In the genomic region with DNA sequence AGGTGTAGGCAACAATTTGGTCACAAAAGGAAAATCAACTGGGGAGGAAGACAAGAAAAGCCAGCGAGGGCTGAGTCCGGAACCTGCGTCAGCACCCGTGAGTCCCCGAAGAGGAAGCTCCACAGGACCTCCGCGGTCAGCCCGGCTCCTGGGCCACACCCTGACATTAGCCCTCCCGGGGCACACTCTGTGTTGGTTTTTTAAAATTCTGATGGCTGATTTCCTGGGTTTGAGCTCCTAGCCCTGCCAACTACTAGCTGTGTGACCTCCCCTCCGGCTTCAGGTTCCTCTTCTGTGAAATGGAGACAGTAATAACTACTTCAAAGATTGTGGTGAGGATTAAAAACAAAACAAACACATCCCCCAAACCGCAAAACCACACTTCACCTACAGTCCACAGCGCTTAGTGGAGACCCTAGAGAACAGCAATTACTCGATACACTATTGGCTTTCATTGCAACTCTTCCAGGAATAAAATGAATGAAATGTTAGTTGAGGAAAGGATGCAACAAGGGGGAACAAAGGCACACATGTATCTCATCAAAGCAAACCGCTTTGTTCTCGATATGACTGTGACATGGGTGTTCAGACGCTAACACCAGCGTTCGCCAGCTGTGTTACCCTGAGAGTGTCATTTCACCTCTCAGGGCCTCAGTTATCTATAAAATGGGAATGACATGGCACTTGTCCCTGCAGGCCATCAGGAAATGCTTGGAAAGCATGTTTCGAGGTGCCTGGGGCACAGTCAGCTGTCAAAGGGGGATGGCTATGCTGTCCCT, we compare ENCODE assay signal across 9 cellular contexts. TPM values are rescaled to one million over a fixed set of nuclear protein-coding genes. Genes with fewer than 3 reads are reported as not detected.
A peak's percentile ranks its signal among the peaks of the same experiment; 100 is the strongest.
DNase-seq lines count a peak whose midpoint lies in the region; ATAC-seq and TF ChIP-seq lines count a peak whose summit lies in the region.
"Had no signal": no experiment of that assay in that cellular context is flagged by ENCODE, and none has a peak within 500 bp of the region (broad histone marks: within the 10 kb centered on the region; RNA-seq: fewer than 3 reads in every experiment).

No MANE protein-coding gene starts in this region.

- DNase-seq in AML-193 (lab: John Stamatoyannopoulos, UW) (peak; percentile 29 to 37), GM19240 (ENCODE audit: insufficient read length, low spot score) (peak; percentile 38), UCSD-AML1 (lab: John Stamatoyannopoulos, UW; ENCODE audit: unreplicated experiment) (peak; percentile 69), WTC11 (ENCODE audit: low spot score) (no peak), NCI-H446 treated with DMSO at 0.1 percent for 48 hours (lab: John Stamatoyannopoulos, UW) (no peak)
- peak; percentile 78 for DNase-seq in stimulated activated CD8-positive, alpha-beta memory T cell treated with anti-CD3 and anti-CD28 coated beads, Interleukin-4, amount 100 ng/mL, for 48 hours

- peaks cover 9% of the 10 kb centered on the region for H3K9me3 Mint-ChIP-seq in WTC11

- no peak for TF ChIP-seq CTCF in WTC11 (IDR thresholded peaks at IDR 0.05)

- CTCF ChIA-PET in WTC11 (lab: Charles Lee), result interaction anchor here (0.7 to 3.7 kb wide), 6 partner anchors 8 to 500 kb away, joined by 3 to 37 read pairs (median 4); no protein-coding TSS in a partner anchor

- no peak overlapping the region for H3K27ac Mint-ChIP-seq in WTC11

- H3K36me3 Mint-ChIP-seq in WTC11, result no peaks in the 10 kb centered on the region

- H3K4me3 Mint-ChIP-seq in WTC11, result no peak overlapping the region
- H3K4me3 Mint-ChIP-seq: nephron had no signal

- ATAC-seq in HG03280 (IDR thresholded peaks at IDR 0.05; ENCODE audit: unreplicated experiment) (peak; percentile 51), esophagus mucosa (peak; percentile 20), WTC11 (no peak)

- H3K27me3 Mint-ChIP-seq in WTC11 (ENCODE audit: low read depth), result no peaks in the 10 kb centered on the region; the same call in 1 of the 2 replicates

- H3K4me1 Mint-ChIP-seq in WTC11, result no peaks in the 10 kb centered on the region

- POLR2A ChIA-PET in WTC11 (lab: Charles Lee), result no interaction called here

TF ChIP-seq in WTC11, 78 proteins besides CTCF, POLR2A, EP300 and RAD21:
- TF ChIP-seq, protein P1, sequence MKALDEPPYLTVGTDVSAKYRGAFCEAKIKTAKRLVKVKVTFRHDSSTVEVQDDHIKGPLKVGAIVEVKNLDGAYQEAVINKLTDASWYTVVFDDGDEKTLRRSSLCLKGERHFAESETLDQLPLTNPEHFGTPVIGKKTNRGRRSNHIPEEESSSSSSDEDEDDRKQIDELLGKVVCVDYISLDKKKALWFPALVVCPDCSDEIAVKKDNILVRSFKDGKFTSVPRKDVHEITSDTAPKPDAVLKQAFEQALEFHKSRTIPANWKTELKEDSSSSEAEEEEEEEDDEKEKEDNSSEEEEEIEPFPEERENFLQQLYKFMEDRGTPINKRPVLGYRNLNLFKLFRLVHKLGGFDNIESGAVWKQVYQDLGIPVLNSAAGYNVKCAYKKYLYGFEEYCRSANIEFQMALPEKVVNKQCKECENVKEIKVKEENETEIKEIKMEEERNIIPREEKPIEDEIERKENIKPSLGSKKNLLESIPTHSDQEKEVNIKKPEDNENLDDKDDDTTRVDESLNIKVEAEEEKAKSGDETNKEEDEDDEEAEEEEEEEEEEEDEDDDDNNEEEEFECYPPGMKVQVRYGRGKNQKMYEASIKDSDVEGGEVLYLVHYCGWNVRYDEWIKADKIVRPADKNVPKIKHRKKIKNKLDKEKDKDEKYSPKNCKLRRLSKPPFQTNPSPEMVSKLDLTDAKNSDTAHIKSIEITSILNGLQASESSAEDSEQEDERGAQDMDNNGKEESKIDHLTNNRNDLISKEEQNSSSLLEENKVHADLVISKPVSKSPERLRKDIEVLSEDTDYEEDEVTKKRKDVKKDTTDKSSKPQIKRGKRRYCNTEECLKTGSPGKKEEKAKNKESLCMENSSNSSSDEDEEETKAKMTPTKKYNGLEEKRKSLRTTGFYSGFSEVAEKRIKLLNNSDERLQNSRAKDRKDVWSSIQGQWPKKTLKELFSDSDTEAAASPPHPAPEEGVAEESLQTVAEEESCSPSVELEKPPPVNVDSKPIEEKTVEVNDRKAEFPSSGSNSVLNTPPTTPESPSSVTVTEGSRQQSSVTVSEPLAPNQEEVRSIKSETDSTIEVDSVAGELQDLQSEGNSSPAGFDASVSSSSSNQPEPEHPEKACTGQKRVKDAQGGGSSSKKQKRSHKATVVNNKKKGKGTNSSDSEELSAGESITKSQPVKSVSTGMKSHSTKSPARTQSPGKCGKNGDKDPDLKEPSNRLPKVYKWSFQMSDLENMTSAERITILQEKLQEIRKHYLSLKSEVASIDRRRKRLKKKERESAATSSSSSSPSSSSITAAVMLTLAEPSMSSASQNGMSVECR (CRISPR knock-in tag; IDR thresholded peaks at IDR 0.05; ENCODE audit: borderline replicate concordance), result no peak
- TF ChIP-seq CREB1 (CRISPR knock-in tag; IDR thresholded peaks at IDR 0.05) (no peak), GABPB1 (CRISPR knock-in tag; IDR thresholded peaks at IDR 0.05) (no peak)
- TF ChIP-seq, protein P2, sequence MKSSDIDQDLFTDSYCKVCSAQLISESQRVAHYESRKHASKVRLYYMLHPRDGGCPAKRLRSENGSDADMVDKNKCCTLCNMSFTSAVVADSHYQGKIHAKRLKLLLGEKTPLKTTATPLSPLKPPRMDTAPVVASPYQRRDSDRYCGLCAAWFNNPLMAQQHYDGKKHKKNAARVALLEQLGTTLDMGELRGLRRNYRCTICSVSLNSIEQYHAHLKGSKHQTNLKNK (CRISPR knock-in tag; IDR thresholded peaks at IDR 0.05), result no peak
- TF ChIP-seq, protein P3, sequence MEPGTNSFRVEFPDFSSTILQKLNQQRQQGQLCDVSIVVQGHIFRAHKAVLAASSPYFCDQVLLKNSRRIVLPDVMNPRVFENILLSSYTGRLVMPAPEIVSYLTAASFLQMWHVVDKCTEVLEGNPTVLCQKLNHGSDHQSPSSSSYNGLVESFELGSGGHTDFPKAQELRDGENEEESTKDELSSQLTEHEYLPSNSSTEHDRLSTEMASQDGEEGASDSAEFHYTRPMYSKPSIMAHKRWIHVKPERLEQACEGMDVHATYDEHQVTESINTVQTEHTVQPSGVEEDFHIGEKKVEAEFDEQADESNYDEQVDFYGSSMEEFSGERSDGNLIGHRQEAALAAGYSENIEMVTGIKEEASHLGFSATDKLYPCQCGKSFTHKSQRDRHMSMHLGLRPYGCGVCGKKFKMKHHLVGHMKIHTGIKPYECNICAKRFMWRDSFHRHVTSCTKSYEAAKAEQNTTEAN (CRISPR knock-in tag; IDR thresholded peaks at IDR 0.05), result no peak
- TF ChIP-seq, protein P4, sequence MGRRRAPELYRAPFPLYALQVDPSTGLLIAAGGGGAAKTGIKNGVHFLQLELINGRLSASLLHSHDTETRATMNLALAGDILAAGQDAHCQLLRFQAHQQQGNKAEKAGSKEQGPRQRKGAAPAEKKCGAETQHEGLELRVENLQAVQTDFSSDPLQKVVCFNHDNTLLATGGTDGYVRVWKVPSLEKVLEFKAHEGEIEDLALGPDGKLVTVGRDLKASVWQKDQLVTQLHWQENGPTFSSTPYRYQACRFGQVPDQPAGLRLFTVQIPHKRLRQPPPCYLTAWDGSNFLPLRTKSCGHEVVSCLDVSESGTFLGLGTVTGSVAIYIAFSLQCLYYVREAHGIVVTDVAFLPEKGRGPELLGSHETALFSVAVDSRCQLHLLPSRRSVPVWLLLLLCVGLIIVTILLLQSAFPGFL (CRISPR knock-in tag; IDR thresholded peaks at IDR 0.05; ENCODE audit: borderline replicate concordance), result no peak
- TF ChIP-seq, protein P5, sequence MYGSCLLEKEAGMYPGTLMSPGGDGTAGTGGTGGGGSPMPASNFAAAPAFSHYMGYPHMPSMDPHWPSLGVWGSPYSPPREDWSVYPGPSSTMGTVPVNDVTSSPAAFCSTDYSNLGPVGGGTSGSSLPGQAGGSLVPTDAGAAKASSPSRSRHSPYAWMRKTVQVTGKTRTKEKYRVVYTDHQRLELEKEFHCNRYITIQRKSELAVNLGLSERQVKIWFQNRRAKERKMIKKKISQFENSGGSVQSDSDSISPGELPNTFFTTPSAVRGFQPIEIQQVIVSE (CRISPR knock-in tag; IDR thresholded peaks at IDR 0.05; ENCODE audit: borderline replicate concordance), result no peak
- TF ChIP-seq, protein P6, sequence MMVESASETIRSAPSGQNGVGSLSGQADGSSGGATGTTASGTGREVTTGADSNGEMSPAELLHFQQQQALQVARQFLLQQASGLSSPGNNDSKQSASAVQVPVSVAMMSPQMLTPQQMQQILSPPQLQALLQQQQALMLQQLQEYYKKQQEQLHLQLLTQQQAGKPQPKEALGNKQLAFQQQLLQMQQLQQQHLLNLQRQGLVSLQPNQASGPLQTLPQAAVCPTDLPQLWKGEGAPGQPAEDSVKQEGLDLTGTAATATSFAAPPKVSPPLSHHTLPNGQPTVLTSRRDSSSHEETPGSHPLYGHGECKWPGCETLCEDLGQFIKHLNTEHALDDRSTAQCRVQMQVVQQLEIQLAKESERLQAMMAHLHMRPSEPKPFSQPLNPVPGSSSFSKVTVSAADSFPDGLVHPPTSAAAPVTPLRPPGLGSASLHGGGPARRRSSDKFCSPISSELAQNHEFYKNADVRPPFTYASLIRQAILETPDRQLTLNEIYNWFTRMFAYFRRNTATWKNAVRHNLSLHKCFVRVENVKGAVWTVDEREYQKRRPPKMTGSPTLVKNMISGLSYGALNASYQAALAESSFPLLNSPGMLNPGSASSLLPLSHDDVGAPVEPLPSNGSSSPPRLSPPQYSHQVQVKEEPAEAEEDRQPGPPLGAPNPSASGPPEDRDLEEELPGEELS (CRISPR knock-in tag; IDR thresholded peaks at IDR 0.05), result no peak

RNA-seq across cellular contexts. Expression of a gene that starts 1.0 kb away (rescaled TPM):
- total RNA-seq in esophagus mucosa, result 0.44 TPM
- not detected in 3 replicates for total RNA-seq in WTC11 (2021)

RNA-seq across cellular contexts. Expression of a gene that starts 58.3 kb away (rescaled TPM):
- total RNA-seq in esophagus mucosa (0.64 TPM), WTC11 (2021) (0.17 to 0.30 TPM (median 0.21 TPM) in 3 replicates)

Comparison
In these comparisons a context has a peak if more than half of its experiments do, and no peak if none do; other contexts are left out.
1. DNase-seq: peak in AML-193 (2 of 2), GM19240 (single experiment), UCSD-AML1 (single experiment) and stimulated activated CD8-positive, alpha-beta memory T cell treated with anti-CD3 and anti-CD28 coated beads, Interleukin-4, amount 100 ng/mL, for 48 hours (single experiment); none in WTC11 (single experiment) and NCI-H446 treated with DMSO at 0.1 percent for 48 hours (single experiment).